In the genomic region with DNA sequence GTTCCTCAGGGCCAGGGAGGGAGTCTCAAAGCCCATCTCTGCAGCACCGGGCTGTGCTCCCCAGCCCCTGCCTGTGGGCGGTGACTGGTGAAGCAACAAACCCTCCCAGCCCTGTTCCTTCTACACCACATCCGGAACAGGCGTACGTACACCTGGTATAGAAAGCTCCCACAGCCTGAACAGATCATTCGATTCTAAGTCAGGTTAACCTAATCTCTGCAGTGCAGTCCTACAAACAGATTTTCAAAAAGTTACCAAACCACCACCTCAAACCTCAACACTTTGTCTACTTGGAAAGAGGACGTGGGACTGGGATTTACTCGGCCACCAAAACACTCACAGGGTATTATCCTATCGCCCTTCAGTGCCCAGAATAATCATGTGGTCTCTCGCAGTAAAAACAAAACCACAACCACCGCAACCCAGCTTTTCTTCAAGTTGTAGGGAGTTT, we compare ENCODE assay signal across 8 cellular contexts.
DNase-seq lines count a peak whose midpoint lies in the region; ATAC-seq and TF ChIP-seq lines count a peak whose summit lies in the region.

No MANE protein-coding gene starts in this region.

- TF ChIP-seq EP300 in tibial nerve (IDR thresholded peaks at IDR 0.05) = no peak

- peak; percentile 65 for DNase-seq in GM13976 (ENCODE audit: low spot score)
- peak; percentile 44 to 70 (median 58) for DNase-seq in T-helper 1 cell
- peak; percentile 17 to 36 for DNase-seq in stimulated activated CD4-positive, alpha-beta T cell treated with anti-CD3 and anti-CD28 coated beads, Interleukin-4, amount 100 ng/mL, for 48 hours (ENCODE audit: low read depth in 2 of 2)
- DNase-seq in OCI-M2 (lab: John Stamatoyannopoulos, UW; ENCODE audit: unreplicated experiment) = no peak
- DNase-seq in NCI-H748 (lab: John Stamatoyannopoulos, UW; ENCODE audit: unreplicated experiment) = no peak
- no peak for DNase-seq in tibial nerve (ENCODE audit: low spot score in 2 of 2)

- peak overlapping the region in 1 of 4 donors; percentile 29 for H3K27ac ChIP-seq in tibial nerve

- peaks cover 54% of the 10 kb centered on the region for H3K4me1 Mint-ChIP-seq in brain

- whole genome bisulfite sequencing in tibial nerve, 2 donors = 61 to 70% methylated on average over 11 of the region's 11 CpGs

- H3K4me1 ChIP-seq in tibial nerve = peaks cover 0 to 57% (median 19%) of the 10 kb centered on the region in 4 donors

- no peak for TF ChIP-seq POLR2A in tibial nerve (IDR thresholded peaks at IDR 0.05)

- no peaks in the 10 kb centered on the region for H3K36me3 ChIP-seq in tibial nerve

- ATAC-seq in HG02840 (IDR thresholded peaks at IDR 0.05; ENCODE audit: low FRiP score, unreplicated experiment) = peak; percentile 95

- TF ChIP-seq CTCF in GM13976 (IDR thresholded peaks at IDR 0.05; ENCODE audit: borderline replicate concordance, control extremely low read depth, extremely low read depth, insufficient read depth, missing control alignments) (no peak), brain (conservative IDR thresholded peaks at IDR 0.05) (no peak), tibial nerve (IDR thresholded peaks at IDR 0.05) (no peak)

- H3K9me3 ChIP-seq in tibial nerve = no peaks in the 10 kb centered on the region

- H3K36me3 Mint-ChIP-seq in brain = peaks cover 27% of the 10 kb centered on the region

- H3K4me3 ChIP-seq in tibial nerve = no peak overlapping the region

- H3K9me3 Mint-ChIP-seq in brain = peaks cover 0 to 3% (median 0%) of the 10 kb centered on the region in 5 experiments

- H3K4me3 Mint-ChIP-seq in brain = no peak overlapping the region

- H3K27me3 ChIP-seq in tibial nerve = no peaks in the 10 kb centered on the region

- H3K27ac Mint-ChIP-seq in brain = peak overlapping the region in 4 of 5 experiments; percentile 8 to 51 (median 34)

- H3K27me3 Mint-ChIP-seq in brain = peaks cover 5% of the 10 kb centered on the region

- in situ Hi-C loops in GM13976 (cut with MboI; ENCODE audit: low sequenced_read_pairs, unreplicated experiment) = no loop called here

Comparison
In these comparisons a context has a peak if more than half of its experiments do, and no peak if none do; other contexts are left out.
1. DNase-seq: peak in GM13976 (single experiment), T-helper 1 cell (5 of 5) and stimulated activated CD4-positive, alpha-beta T cell treated with anti-CD3 and anti-CD28 coated beads, Interleukin-4, amount 100 ng/mL, for 48 hours (2 of 2); none in OCI-M2 (single experiment), NCI-H748 (single experiment) and tibial nerve (0 of 2).